1 cellular context compared by ENCODE assay signal in the genomic region with DNA sequence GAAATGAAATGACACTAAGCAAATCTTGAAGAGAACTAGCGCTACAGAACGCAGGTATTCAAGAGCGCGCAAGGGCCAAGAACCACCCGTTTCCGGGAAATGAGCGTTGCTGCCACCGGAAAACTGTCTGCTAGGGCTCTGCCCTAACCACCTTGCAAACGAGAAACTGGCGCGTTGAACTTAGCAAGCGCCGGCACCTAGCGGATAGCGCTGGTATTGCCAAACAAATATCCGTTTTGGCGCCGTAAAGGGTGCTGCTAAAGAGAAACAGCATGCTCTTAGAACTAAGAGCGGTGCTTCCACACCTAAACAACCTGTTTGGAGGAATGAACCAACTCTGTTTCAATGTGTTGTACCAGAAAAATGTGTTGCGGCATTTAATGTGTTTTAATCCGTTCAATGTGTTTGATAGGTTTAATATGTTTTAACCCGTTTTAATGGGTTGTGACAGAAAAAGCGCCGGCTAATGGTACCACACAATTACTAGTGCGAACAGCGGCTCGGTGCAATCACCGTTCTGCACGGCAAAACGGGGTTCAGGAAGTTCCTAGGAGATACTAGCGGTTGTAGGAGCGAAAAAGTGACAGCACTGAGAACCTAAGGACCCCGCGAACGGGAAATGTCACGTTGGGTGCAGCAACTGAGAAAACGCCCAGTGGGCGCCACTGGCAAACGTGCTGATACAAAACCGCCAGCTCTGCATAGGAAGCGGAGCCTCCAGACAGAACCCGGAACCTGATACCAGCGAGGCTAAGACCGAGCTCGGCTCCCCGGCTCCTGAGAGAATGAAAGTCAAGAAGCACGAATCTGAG.
TF ChIP-seq lines count a peak whose summit lies in the region.

ANXA2R (minus strand) TSS at position 33 of the 812 bp plus-strand sequence. CDS start 273 bp downstream, outside the sequence.

TF ChIP-seq in K562, 482 proteins besides CTCF, POLR2A, EP300 and RAD21 (continued from another document and continues in another):
- TF ChIP-seq CHD7 (IDR thresholded peaks at IDR 0.05; ENCODE audit: low read depth, low read length) (no peak), SP1 (CRISPR knock-in tag; IDR thresholded peaks at IDR 0.05) (peak; percentile 74), IFI16 (CRISPR knock-in tag; IDR thresholded peaks at IDR 0.05) (no peak), BRD9 (IDR thresholded peaks at IDR 0.05; ENCODE audit: low read depth, partially characterized antibody) (no peak), ZKSCAN8 (CRISPR knock-in tag; IDR thresholded peaks at IDR 0.05) (no peak), ZNF146 (CRISPR knock-in tag; IDR thresholded peaks at IDR 0.05; ENCODE audit: unreplicated experiment) (no peak), GTF2F1 (IDR thresholded peaks at IDR 0.05; ENCODE audit: low read depth, low read length) (peak; percentile 93), E2F4 (CRISPR knock-in tag; IDR thresholded peaks at IDR 0.05; ENCODE audit: low read depth) (no peak), KLF6 (CRISPR knock-in tag; IDR thresholded peaks at IDR 0.05; ENCODE audit: borderline replicate concordance) (no peak), POLR3G (IDR thresholded peaks at IDR 0.05; ENCODE audit: extremely low read depth, insufficient read length, insufficient replicate concordance) (no peak), FOXJ3 (CRISPR knock-in tag; IDR thresholded peaks at IDR 0.05) (no peak), TFE3 (CRISPR knock-in tag; IDR thresholded peaks at IDR 0.05) (no peak), ZSCAN32 (CRISPR knock-in tag; IDR thresholded peaks at IDR 0.05) (no peak), FOXA3 (CRISPR knock-in tag; conservative IDR thresholded peaks at IDR 0.05 in 1 of 2, IDR thresholded peaks at IDR 0.05 in 1 of 2) (no peak), ZC3H4 (CRISPR knock-in tag; IDR thresholded peaks at IDR 0.05; ENCODE audit: borderline replicate concordance) (no peak), HIVEP1 (CRISPR knock-in tag; IDR thresholded peaks at IDR 0.05) (no peak), POLR2G (IDR thresholded peaks at IDR 0.05; ENCODE audit: low read depth, low read length) (peak; percentile 62), U2AF1 (optimal IDR thresholded peaks at IDR 0.05; ENCODE audit: low read depth, low read length) (no peak), ZNF830 (CRISPR knock-in tag; IDR thresholded peaks at IDR 0.05) (0 out of 2 replicates have a peak, but pooled peaks have one; percentile 33), ILK (tag; IDR thresholded peaks at IDR 0.05; ENCODE audit: borderline replicate concordance, low read depth) (no peak), COPS2 (conservative IDR thresholded peaks at IDR 0.05) (no peak), PHB (CRISPR knock-in tag; IDR thresholded peaks at IDR 0.05) (no peak), ZKSCAN1 (IDR thresholded peaks at IDR 0.05; ENCODE audit: low read depth, low read length) (peak; percentile 57; the same call in 1 of the 2 replicates), PCBP1 (IDR thresholded peaks at IDR 0.05; ENCODE audit: low read depth, low read length, poor library complexity, severe bottlenecking) (no peak), ARNT (IDR thresholded peaks at IDR 0.05) (peak in 1 of 2 experiments; percentile 23; a peak in 2 of 4 replicates)
- TF ChIP-seq, protein P1, sequence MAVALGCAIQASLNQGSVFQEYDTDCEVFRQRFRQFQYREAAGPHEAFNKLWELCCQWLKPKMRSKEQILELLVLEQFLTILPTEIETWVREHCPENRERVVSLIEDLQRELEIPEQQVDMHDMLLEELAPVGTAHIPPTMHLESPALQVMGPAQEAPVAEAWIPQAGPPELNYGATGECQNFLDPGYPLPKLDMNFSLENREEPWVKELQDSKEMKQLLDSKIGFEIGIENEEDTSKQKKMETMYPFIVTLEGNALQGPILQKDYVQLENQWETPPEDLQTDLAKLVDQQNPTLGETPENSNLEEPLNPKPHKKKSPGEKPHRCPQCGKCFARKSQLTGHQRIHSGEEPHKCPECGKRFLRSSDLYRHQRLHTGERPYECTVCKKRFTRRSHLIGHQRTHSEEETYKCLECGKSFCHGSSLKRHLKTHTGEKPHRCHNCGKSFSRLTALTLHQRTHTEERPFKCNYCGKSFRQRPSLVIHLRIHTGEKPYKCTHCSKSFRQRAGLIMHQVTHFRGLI (CRISPR knock-in tag; IDR thresholded peaks at IDR 0.05) = no peak
- TF ChIP-seq, protein P2, sequence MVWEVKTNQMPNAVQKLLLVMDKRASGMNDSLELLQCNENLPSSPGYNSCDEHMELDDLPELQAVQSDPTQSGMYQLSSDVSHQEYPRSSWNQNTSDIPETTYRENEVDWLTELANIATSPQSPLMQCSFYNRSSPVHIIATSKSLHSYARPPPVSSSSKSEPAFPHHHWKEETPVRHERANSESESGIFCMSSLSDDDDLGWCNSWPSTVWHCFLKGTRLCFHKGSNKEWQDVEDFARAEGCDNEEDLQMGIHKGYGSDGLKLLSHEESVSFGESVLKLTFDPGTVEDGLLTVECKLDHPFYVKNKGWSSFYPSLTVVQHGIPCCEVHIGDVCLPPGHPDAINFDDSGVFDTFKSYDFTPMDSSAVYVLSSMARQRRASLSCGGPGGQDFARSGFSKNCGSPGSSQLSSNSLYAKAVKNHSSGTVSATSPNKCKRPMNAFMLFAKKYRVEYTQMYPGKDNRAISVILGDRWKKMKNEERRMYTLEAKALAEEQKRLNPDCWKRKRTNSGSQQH (CRISPR knock-in tag; IDR thresholded peaks at IDR 0.05) = 0 out of 2 replicates have a peak, but pooled peaks have one; percentile 4
- TF ChIP-seq, protein P3, sequence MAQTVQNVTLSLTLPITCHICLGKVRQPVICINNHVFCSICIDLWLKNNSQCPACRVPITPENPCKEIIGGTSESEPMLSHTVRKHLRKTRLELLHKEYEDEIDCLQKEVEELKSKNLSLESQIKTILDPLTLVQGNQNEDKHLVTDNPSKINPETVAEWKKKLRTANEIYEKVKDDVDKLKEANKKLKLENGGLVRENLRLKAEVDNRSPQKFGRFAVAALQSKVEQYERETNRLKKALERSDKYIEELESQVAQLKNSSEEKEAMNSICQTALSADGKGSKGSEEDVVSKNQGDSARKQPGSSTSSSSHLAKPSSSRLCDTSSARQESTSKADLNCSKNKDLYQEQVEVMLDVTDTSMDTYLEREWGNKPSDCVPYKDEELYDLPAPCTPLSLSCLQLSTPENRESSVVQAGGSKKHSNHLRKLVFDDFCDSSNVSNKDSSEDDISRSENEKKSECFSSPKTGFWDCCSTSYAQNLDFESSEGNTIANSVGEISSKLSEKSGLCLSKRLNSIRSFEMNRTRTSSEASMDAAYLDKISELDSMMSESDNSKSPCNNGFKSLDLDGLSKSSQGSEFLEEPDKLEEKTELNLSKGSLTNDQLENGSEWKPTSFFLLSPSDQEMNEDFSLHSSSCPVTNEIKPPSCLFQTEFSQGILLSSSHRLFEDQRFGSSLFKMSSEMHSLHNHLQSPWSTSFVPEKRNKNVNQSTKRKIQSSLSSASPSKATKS (CRISPR knock-in tag; IDR thresholded peaks at IDR 0.05) = no peak
- TF ChIP-seq, protein P4, sequence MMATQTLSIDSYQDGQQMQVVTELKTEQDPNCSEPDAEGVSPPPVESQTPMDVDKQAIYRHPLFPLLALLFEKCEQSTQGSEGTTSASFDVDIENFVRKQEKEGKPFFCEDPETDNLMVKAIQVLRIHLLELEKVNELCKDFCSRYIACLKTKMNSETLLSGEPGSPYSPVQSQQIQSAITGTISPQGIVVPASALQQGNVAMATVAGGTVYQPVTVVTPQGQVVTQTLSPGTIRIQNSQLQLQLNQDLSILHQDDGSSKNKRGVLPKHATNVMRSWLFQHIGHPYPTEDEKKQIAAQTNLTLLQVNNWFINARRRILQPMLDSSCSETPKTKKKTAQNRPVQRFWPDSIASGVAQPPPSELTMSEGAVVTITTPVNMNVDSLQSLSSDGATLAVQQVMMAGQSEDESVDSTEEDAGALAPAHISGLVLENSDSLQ (IDR thresholded peaks at IDR 0.05) = 0 out of 2 replicates have a peak, but pooled peaks have one; percentile 3
- TF ChIP-seq, protein P5, sequence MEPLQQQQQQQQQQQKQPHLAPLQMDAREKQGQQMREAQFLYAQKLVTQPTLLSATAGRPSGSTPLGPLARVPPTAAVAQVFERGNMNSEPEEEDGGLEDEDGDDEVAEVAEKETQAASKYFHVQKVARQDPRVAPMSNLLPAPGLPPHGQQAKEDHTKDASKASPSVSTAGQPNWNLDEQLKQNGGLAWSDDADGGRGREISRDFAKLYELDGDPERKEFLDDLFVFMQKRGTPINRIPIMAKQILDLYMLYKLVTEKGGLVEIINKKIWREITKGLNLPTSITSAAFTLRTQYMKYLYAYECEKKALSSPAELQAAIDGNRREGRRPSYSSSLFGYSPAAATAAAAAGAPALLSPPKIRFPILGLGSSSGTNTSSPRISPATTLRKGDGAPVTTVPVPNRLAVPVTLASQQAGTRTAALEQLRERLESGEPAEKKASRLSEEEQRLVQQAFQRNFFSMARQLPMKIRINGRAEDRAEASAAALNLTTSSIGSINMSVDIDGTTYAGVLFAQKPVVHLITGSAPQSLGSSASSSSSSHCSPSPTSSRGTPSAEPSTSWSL (CRISPR knock-in tag; IDR thresholded peaks at IDR 0.05; ENCODE audit: borderline replicate concordance) = no peak
